ENCODE assay signal across 16 cellular contexts in genomic region chr19:50202962-50203280, GRCh38. TPM values are rescaled to one million over a fixed set of nuclear protein-coding genes. Genes with fewer than 3 reads are reported as not detected.
DNase-seq lines count a peak whose midpoint lies in the region; ATAC-seq, FAIRE-seq and TF ChIP-seq lines count a peak whose summit lies in the region.
"Had no signal": no experiment of that assay in that cellular context is flagged by ENCODE, and none has a peak within 500 bp of the region (broad histone marks: within the 10 kb centered on the region; RNA-seq: fewer than 3 reads in every experiment).

No MANE protein-coding gene starts in this region.

- no peak for TF ChIP-seq EP300 in A549 (IDR thresholded peaks at IDR 0.05)

- no peaks in the 10 kb centered on the region for H3K9me3 ChIP-seq in A549
- no peaks in the 10 kb centered on the region for H3K9me3 ChIP-seq in SJCRH30 (replicated peaks)
- H3K9me3 ChIP-seq in iPS DF 6.9 (ENCODE audit: control insufficient read depth, insufficient read depth, low read length) = peaks cover 3% of the 10 kb centered on the region; the same call in 1 of the 2 replicates
- H3K9me3 ChIP-seq in prostate gland = no peaks in the 10 kb centered on the region
- H3K9me3 ChIP-seq in tibial artery = no peaks in the 10 kb centered on the region
- H3K9me3 ChIP-seq in mucosa of descending colon = no peaks in the 10 kb centered on the region

- H3K4me2 ChIP-seq in A549 = peak overlapping the region; percentile 78

- no peak; a peak in 1 of 6 replicates for ATAC-seq in A549
- no peak for ATAC-seq in mucosa of descending colon
- ATAC-seq: T-helper 17 cell had no signal

- H3K4me3 ChIP-seq in A549 (peak overlapping the region; percentile 53), SJCRH30 (peak overlapping the region; percentile 70), iPS DF 6.9 (ENCODE audit: low read length) (peak overlapping the region; percentile 28; the same call in 1 of the 2 replicates), prostate gland (peak overlapping the region; percentile 59 to 60), tibial artery (peak overlapping the region in 1 of 2 donors; percentile 52), mucosa of descending colon (no peak overlapping the region)

- H3K36me3 ChIP-seq in SJCRH30 (no peaks in the 10 kb centered on the region), iPS DF 6.9 (ENCODE audit: control insufficient read depth, insufficient read depth, low read length) (no peaks in the 10 kb centered on the region), prostate gland (no peaks in the 10 kb centered on the region), tibial artery (no peaks in the 10 kb centered on the region), mucosa of descending colon (ENCODE audit: low read depth) (no peaks in the 10 kb centered on the region)

- H3K4me1 ChIP-seq in A549 (0 out of 3 replicates have a peak, but pooled peaks cover 3% of the 10 kb centered on the region), SJCRH30 (peaks cover 22% of the 10 kb centered on the region), iPS DF 6.9 (ENCODE audit: control insufficient read depth, insufficient read depth, low read length) (no peaks in the 10 kb centered on the region), prostate gland (replicated peaks) (no peaks in the 10 kb centered on the region), tibial artery (peaks cover 0 to 34% (median 20%) of the 10 kb centered on the region in 4 donors), mucosa of descending colon (ENCODE audit: low read depth) (peaks cover 26% of the 10 kb centered on the region)

- DNase-seq in A549 (ENCODE audit: low read depth in 1 of 2, low spot score in 1 of 2) (no peak), SJCRH30 (no peak), iPS DF 6.9 (ENCODE audit: low read depth, low spot score) (no peak), prostate gland (ENCODE audit: low spot score) (no peak), tibial artery (no peak), NCI-H1092 (lab: John Stamatoyannopoulos, UW) (no peak), mucosa of descending colon (no peak), T-helper 2 cell (no peak)
- DNase-seq: activated CD4-positive, alpha-beta T cell treated with anti-CD3 and anti-CD28 coated beads, Interleukin-2, amount 10 ng/mL, durations not matched to agents 7 days and 5 days; activated T-cell treated with anti-CD3 and anti-CD28 coated beads, Interleukin-2, amount 50 U/mL, for 4 hours; COR-L47; stimulated activated naive CD4-positive, alpha-beta T cell treated with Interleukin-2 at 50 U/mL for 16 hours; T-helper 17 cell had no signal

- CTCF ChIA-PET in A549 (lab: Yijun Ruan, JAX) = interaction anchor here (2.5 kb wide), 1 partner anchor 55 kb away, joined by 10 read pairs; no protein-coding TSS in a partner anchor

- whole genome bisulfite sequencing in A549 (ENCODE audit: missing lambda C conversion rate) = 50% methylated on average over 14 of the region's 18 CpGs
- no CpG with 5 or more reads among the region's 18 CpGs for WGBS in iPS DF 6.9 (ENCODE audit: insufficient coverage, insufficient read length)
- 6% methylated on average over 17 of the region's 18 CpGs for WGBS in prostate gland

- TF ChIP-seq RAD21 in A549 (conservative IDR thresholded peaks at IDR 0.05 in 1 of 2, IDR thresholded peaks at IDR 0.05 in 1 of 2) = no peak

- intact Hi-C loops in prostate gland (cut with DNase I) = no loop called here
- intact Hi-C loops in tibial artery (cut with DNase I; ENCODE audit: low total_unique reads) = no loop called here
- intact Hi-C loops in mucosa of descending colon (cut with DNase I, micrococcal nuclease) = no loop called here

- no peak for TF ChIP-seq CTCF in A549 (IDR thresholded peaks at IDR 0.05)
- no peak for TF ChIP-seq CTCF in prostate gland (IDR thresholded peaks at IDR 0.05)
- no peak for TF ChIP-seq CTCF in tibial artery (IDR thresholded peaks at IDR 0.05)
- no peak for TF ChIP-seq CTCF in mucosa of descending colon (IDR thresholded peaks at IDR 0.05)

- POLR2A ChIA-PET in A549 (lab: Yijun Ruan, JAX) = interaction anchor here (0.6 to 1.0 kb wide), 2 partner anchors 13 to 130 kb away, joined by 3 to 4 read pairs; no protein-coding TSS in a partner anchor

- FAIRE-seq in A549 (lab: Jason Lieb, UNC) = no peak

- no peaks in the 10 kb centered on the region for H3K27me3 ChIP-seq in SJCRH30
- no peaks in the 10 kb centered on the region for H3K27me3 ChIP-seq in iPS DF 6.9 (ENCODE audit: control insufficient read depth, insufficient read depth, low read length)
- no peaks in the 10 kb centered on the region for H3K27me3 ChIP-seq in prostate gland (replicated peaks; ENCODE audit: insufficient read depth)
- peaks cover 0 to 51% of the 10 kb centered on the region in 2 donors for H3K27me3 ChIP-seq in tibial artery

- no peak overlapping the region for H3K27ac ChIP-seq in A549
- H3K27ac ChIP-seq in SJCRH30 = peak overlapping the region; percentile 60
- H3K27ac ChIP-seq in iPS DF 6.9 (ENCODE audit: low read length) = no peak overlapping the region
- no peak overlapping the region for H3K27ac ChIP-seq in prostate gland
- H3K27ac ChIP-seq in tibial artery = no peak overlapping the region

- TF ChIP-seq POLR2A in A549 (IDR thresholded peaks at IDR 0.05; ENCODE audit: low read length) = no peak
- TF ChIP-seq POLR2A in prostate gland (IDR thresholded peaks at IDR 0.05) = no peak

TF ChIP-seq in A549, 52 proteins besides CTCF, POLR2A, EP300 and RAD21:
- TF ChIP-seq REST (IDR thresholded peaks at IDR 0.05) (no peak), EHMT2 (IDR thresholded peaks at IDR 0.05; ENCODE audit: low read depth) (no peak), TP53 (CRISPR knock-in tag; IDR thresholded peaks at IDR 0.05) (no peak), NR3C1 (IDR thresholded peaks at IDR 0.05) (no peak), EHF (CRISPR knock-in tag; IDR thresholded peaks at IDR 0.05) (no peak)

RNA-seq across cellular contexts. Expression of gene MYH14, which starts 0.5 kb away (rescaled TPM):
- polyA plus RNA-seq in A549 (2011; rRNA removed) = 4.0 and 4.8 TPM in 2 replicates
- polyA plus RNA-seq in A549 (2012; cell fraction: cytosol; rRNA removed) = 7.2 and 7.8 TPM in 2 replicates
- polyA plus RNA-seq in A549 (2012; cell fraction: nucleus; rRNA removed) = 14.6 and 16.2 TPM in 2 replicates
- polyA plus RNA-seq in A549 (2017; fragmentation: RNase III; extraction: RNeasy Plus Mini Kit Qiagen cat#74134 plus additional on column Dnase treatment) = 6.4 to 7.0 TPM (median 6.5 TPM) in 3 replicates
- polyA minus RNA-seq in A549 (2011; rRNA and poly(A)+ RNA removed) = 12.5 and 18.2 TPM in 2 replicates
- total RNA-seq in SJCRH30 (2014; rRNA removed; shearing (Covaris generic)) = 25.5 and 25.7 TPM in 2 replicates
- 10 to 100 TPM; 27.0 to 31.5 TPM for total RNA-seq in prostate gland
- 100 to 1,000 TPM; 268 to 606 (median 586) TPM for total RNA-seq in mucosa of descending colon
- total RNA-seq: activated CD4-positive, alpha-beta T cell treated with anti-CD3 and anti-CD28 coated beads, Interleukin-2, amount 10 ng/mL, durations not matched to agents 7 days and 5 days; T-helper 17 cell had no signal
- polyA plus RNA-seq: AG04450 had no signal

RNA-seq across cellular contexts. Expression of gene IZUMO2, which starts 39.8 kb away (rescaled TPM):
- polyA plus RNA-seq in A549 (2011; rRNA removed) (not detected in 2 replicates), A549 (2017; fragmentation: RNase III; extraction: RNeasy Plus Mini Kit Qiagen cat#74134 plus additional on column Dnase treatment) (not detected in 3 replicates)
- polyA plus RNA-seq in A549 (2012; cell fraction: cytosol; rRNA removed) = not detected in 2 replicates
- polyA plus RNA-seq in A549 (2012; cell fraction: nucleus; rRNA removed) = not detected in 2 replicates
- polyA minus RNA-seq in A549 (2011; rRNA and poly(A)+ RNA removed) = not detected in 2 replicates
- 0.24 TPM in 1 of 2 replicates, not detected in the other for total RNA-seq in SJCRH30 (2014; rRNA removed; shearing (Covaris generic))
- total RNA-seq in prostate gland (1 to 10 TPM in 1 of 2 donors, not detected in 1; 1.1 TPM), mucosa of descending colon (not detected)
- total RNA-seq: activated CD4-positive, alpha-beta T cell treated with anti-CD3 and anti-CD28 coated beads, Interleukin-2, amount 10 ng/mL, durations not matched to agents 7 days and 5 days; activated T-cell treated with anti-CD3 and anti-CD28 coated beads, Interleukin-2, amount 50 U/mL, for 4 hours; RPMI7951; sciatic nerve; T-helper 17 cell had no signal
- polyA plus RNA-seq: AG04450 had no signal

Comparison
In these comparisons a context has a peak if more than half of its experiments do, and no peak if none do; other contexts are left out.
1. RNA of gene MYH14, which starts 0.5 kb away (total RNA-seq): 268 to 606 TPM in mucosa of descending colon; 27.0 to 31.5 TPM in prostate gland and 25.5 to 25.7 TPM in SJCRH30; every median in the first group is over 4 times any median in the second.